8 cellular contexts compared by ENCODE assay signal in the genomic region with DNA sequence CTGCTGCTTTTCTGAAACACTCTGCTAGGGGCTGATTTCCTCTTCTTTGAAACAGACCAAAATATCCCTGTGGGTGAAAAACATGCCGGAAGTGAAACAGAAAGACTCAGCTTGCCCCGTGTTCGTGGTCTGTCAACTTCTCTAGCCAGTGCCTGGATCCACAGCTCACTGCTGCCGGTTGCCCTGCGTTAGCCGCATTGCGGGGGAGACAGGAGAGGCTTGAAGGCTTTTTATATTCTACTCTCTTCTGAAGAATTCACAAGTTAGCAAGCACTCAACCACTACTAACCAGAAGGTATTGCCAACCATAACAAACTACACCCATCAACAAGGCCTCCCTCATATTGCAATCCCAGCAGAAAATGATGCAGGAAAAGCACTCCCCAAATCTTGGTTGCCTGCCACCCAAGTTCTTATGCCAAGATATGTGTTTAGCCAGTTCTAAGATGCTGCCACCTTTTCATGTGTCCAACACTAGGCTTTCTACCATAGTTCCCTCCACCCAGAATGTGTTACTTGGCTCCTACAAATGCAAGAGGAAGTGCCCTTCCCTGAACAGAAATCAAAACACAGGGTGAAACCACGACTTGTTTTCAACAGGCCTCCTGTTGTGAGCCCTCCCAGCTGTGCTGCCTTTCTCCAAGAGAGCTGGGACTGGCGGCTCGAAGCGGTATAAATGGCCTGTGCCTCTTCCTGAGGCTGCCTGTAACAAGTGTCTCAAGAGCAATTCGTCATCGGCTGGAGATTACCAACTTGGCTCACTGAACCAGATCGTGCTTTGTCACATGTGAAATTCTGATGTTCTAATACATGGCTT.
DNase-seq lines count a peak whose midpoint lies in the region; ATAC-seq and TF ChIP-seq lines count a peak whose summit lies in the region.

No MANE protein-coding gene starts in this region.

- H3K9ac ChIP-seq in DND-41 (ENCODE audit: low read depth, low read length) = peak overlapping the region; percentile 41

- no peaks in the 10 kb centered on the region for H3K79me2 ChIP-seq in DND-41 (ENCODE audit: insufficient read depth, low read length)

- peak overlapping the region; percentile 60 for H3K4me2 ChIP-seq in DND-41 (ENCODE audit: insufficient read depth, low read length)

- H3K9me3 ChIP-seq in DND-41 (ENCODE audit: insufficient read depth, low read length, severe bottlenecking) = no peaks in the 10 kb centered on the region

- H3K4me3 ChIP-seq in DND-41 (ENCODE audit: low read depth in 1 of 2, low read length in 2 of 2) (peak overlapping the region in 1 of 2 experiments; percentile 43; a peak in 2 of 4 replicates), cardiac fibroblast (replicated peaks in 1 of 2; ENCODE audit: low read depth in 2 of 2, low read length in 2 of 2) (no peak overlapping the region)

- peaks cover 28% of the 10 kb centered on the region for H3K4me1 ChIP-seq in DND-41 (ENCODE audit: insufficient read depth, low read length)

- TF ChIP-seq CTCF in DND-41 (IDR thresholded peaks at IDR 0.05; ENCODE audit: borderline replicate concordance, extremely low read depth, low read length, poor library complexity, severe bottlenecking) (no peak), cardiac fibroblast (IDR thresholded peaks at IDR 0.05; ENCODE audit: low read depth, low read length) (no peak)

- peak overlapping the region; percentile 58 for H2AFZ ChIP-seq in DND-41 (ENCODE audit: low read depth, low read length)

- no peaks in the 10 kb centered on the region for H4K20me1 ChIP-seq in DND-41 (ENCODE audit: insufficient read depth, low read length)

- DNase-seq in DND-41 (peak; percentile 81), LHCN-M2 (ENCODE audit: low read depth) (peak; percentile 90), cardiac fibroblast (ENCODE audit: low read depth in 2 of 2) (peak; percentile 90 to 94), left kidney (ENCODE audit: low read depth, low spot score) (peak; percentile 77), DMS114 treated with DMSO at 0.1 percent for 48 hours (lab: John Stamatoyannopoulos, UW; ENCODE audit: unreplicated experiment) (no peak)
- DNase-seq in activated CD4-positive, CD25-positive, alpha-beta regulatory T cell (lab: John Stamatoyannopoulos, UW) = peak in 3 of 4 experiments; percentile 11 to 14 (median 12)
- peak in 2 of 3 donors; percentile 14 to 24 for DNase-seq in stimulated activated CD4-positive, alpha-beta T cell treated with anti-CD3 and anti-CD28 coated beads, TNF-alpha, amount 100 ng/mL, for 1 hour (ENCODE audit: low read depth in 3 of 3, low spot score in 1 of 3)

- no peaks in the 10 kb centered on the region for H3K27me3 ChIP-seq in DND-41 (ENCODE audit: insufficient read depth, low read length, poor library complexity)

- H3K27ac ChIP-seq in DND-41 (ENCODE audit: low read length) = peak overlapping the region; percentile 86

- no peaks in the 10 kb centered on the region for H3K36me3 ChIP-seq in DND-41 (ENCODE audit: insufficient read depth, low read length)

- peak; percentile 96 for ATAC-seq in DND-41 (ENCODE audit: insufficient read depth, low read depth)
- ATAC-seq in GM21717 (IDR thresholded peaks at IDR 0.05; ENCODE audit: unreplicated experiment) = peak; percentile 91
